ENCODE assay signal across 8 cellular contexts in the genomic region with DNA sequence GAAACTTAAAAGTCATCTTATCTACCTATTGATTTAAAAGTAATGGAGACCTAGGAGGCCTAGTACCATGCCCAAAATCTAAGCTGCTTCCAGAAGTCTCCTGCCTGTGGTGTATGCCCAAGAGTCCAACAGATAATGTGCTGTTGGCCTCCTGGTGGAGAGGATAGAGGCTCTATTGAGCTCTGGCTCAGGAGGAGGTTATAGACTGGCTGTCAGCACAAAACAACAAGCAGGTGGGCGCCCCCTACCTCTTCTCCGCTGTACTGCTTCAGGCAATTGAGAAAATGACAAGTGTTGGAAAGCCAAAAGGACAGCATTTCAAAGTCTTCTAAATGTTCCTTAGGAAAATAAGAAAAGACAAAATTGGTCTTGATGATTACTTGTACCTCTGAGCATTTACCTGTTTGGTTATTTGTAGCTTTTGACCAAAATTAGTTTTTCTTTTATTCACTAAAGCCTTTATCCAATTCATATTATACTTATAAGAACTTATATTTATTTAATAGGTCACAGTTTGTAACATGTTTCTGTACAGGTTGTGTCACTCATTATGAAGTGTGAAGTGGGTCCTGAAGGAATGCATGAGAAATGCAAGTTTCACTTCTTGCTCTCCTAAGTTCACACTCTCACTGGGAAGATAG. TPM values are rescaled to one million over a fixed set of nuclear protein-coding genes. Genes with fewer than 3 reads are reported as not detected.
DNase-seq lines count a peak whose midpoint lies in the region; ATAC-seq lines count a peak whose summit lies in the region.

No MANE protein-coding gene starts in this region.

- intact Hi-C loops in head of caudate nucleus (cut with DNase I): no loop called here

- DNase-seq in D341Med (ENCODE audit: low spot score) (peak; percentile 84), HuH-7.5 (ENCODE audit: low spot score) (peak; percentile 67), SK-MEL-5 (ENCODE audit: low read depth, low spot score) (peak; percentile 91), head of caudate nucleus (peak; percentile 41 to 86 (median 70)), skeletal muscle cell (ENCODE audit: low read depth) (peak; percentile 14), epidermal melanocyte (ENCODE audit: insufficient read length, low spot score) (no peak)
- peak; percentile 18 to 65 (median 56) for DNase-seq in activated naive CD4-positive, alpha-beta T cell (lab: John Stamatoyannopoulos, UW)

- no peak overlapping the region for H3K4me3 ChIP-seq in skeletal muscle cell (ENCODE audit: low read depth, low read length)

- peak; percentile 73 for ATAC-seq in GM21367 (IDR thresholded peaks at IDR 0.05; ENCODE audit: unreplicated experiment)

- in situ Hi-C loops in SK-MEL-5 (cut with HindIII; ENCODE audit: low pct_unique_long_range_greater_than_20kb, low sequenced_read_pairs): no loop called here

RNA-seq across cellular contexts. Expression of a gene that starts 17.2 kb away (rescaled TPM):
- 24.1 and 28.2 TPM in 2 replicates for total RNA-seq in SK-MEL-5 (2014; rRNA removed; shearing (Covaris generic))
- polyA plus RNA-seq in SK-MEL-5 (2015; cell fraction: cytosol; rRNA removed): 55.3 and 56.0 TPM in 2 replicates
- polyA plus RNA-seq in SK-MEL-5 (2015; cell fraction: nucleus; rRNA removed): 19.0 and 41.6 TPM in 2 replicates
